Comparison of ENCODE assay signal across 2 cellular contexts in the genomic region with DNA sequence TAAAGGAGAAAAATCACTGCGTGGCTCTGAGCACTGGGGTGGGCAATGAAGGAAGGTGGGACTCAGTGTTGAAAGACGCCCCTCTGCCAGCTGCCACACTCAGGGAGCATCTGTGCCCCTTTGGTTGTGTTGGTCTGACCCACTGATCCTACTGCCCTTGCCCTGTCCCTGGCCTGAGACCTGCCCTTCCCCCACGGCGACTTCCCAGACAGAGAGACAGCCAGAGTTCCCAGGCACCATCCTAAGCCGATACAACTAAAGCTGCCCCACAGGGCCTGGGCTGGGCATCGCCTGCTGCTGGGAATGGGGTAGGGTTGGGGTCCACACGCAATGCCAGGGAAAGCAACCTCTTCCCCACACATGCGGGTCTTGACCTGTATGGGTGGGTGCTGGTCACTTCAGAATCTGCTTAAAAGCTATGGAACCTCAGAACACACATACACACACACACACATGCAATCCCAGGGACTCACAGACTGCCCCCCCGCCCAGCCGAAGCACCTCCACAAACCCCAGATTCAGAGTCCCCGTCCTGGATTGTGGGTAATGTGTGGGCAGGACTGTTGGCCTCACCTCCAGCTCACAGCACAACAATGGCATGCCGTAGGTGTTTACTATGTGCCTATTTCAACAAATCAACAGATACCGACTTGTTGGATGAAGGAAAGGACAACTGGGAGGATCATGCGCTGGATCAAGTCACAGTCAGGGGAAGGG.
TF ChIP-seq lines count a peak whose summit lies in the region.

No MANE protein-coding gene starts in this region.

TF ChIP-seq in GM23338, 12 proteins besides CTCF, POLR2A, EP300 and RAD21 (continues in another document):
- TF ChIP-seq EZH2phosphoT487 (IDR thresholded peaks at IDR 0.05; ENCODE audit: unreplicated experiment) (no peak), CREB1 (CRISPR knock-in tag; IDR thresholded peaks at IDR 0.05; ENCODE audit: low read depth) (no peak), POLR2AphosphoS5 (IDR thresholded peaks at IDR 0.05; ENCODE audit: low read depth) (no peak), ZNF114 (CRISPR knock-in tag; IDR thresholded peaks at IDR 0.05) (no peak), REST (IDR thresholded peaks at IDR 0.05; ENCODE audit: unreplicated experiment) (no peak), NANOG (IDR thresholded peaks at IDR 0.05; ENCODE audit: borderline replicate concordance) (no peak), ZNF331 (CRISPR knock-in tag; IDR thresholded peaks at IDR 0.05; ENCODE audit: low read depth) (no peak)
- TF ChIP-seq, protein P1, sequence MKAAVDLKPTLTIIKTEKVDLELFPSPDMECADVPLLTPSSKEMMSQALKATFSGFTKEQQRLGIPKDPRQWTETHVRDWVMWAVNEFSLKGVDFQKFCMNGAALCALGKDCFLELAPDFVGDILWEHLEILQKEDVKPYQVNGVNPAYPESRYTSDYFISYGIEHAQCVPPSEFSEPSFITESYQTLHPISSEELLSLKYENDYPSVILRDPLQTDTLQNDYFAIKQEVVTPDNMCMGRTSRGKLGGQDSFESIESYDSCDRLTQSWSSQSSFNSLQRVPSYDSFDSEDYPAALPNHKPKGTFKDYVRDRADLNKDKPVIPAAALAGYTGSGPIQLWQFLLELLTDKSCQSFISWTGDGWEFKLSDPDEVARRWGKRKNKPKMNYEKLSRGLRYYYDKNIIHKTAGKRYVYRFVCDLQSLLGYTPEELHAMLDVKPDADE (IDR thresholded peaks at IDR 0.05): no peak

TF ChIP-seq in IMR-90, 13 proteins besides CTCF, POLR2A, EP300 and RAD21:
- TF ChIP-seq CHD1 (IDR thresholded peaks at IDR 0.05; ENCODE audit: low read depth, low read length) (no peak), MXI1 (IDR thresholded peaks at IDR 0.05; ENCODE audit: borderline replicate concordance, low read depth, low read length) (no peak)
TF ChIP-seq in IMR-90: peak in this region for 0.
